Comparison of ENCODE assay signal across 9 cellular contexts in the genomic region with DNA sequence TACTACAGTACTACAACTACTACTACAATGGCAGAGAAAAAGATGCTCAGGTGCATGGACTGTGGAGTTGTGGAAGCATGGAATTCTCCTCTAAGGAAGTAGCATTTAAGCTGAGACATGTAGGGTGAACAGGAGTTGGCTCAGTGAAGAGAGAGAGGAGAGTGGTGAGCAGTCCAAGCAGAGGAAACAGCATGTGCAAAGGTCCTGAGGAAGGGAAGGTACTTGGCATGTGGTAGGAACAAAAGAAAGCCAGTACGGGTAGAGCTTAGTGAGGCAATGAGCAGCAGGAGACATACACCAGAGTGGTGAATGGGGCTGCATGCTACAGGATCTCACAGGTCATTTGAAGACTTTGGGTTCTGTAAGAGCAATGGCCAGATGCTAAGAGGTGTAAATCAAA. TPM values are rescaled to one million over a fixed set of nuclear protein-coding genes. Genes with fewer than 3 reads are reported as not detected.
"Had no signal": no experiment of that assay in that cellular context is flagged by ENCODE, and none has a peak within 500 bp of the region (broad histone marks: within the 10 kb centered on the region; RNA-seq: fewer than 3 reads in every experiment).

No MANE protein-coding gene starts in this region.

- H3K9me3 Mint-ChIP-seq: GM23338, H9 had no signal

- H3K27ac Mint-ChIP-seq: GM23338, H9, HFFc6 had no signal

- DNase-seq: H9, HCEC 1CT, HFFc6, IMR-90, KG1 had no signal

- H3K4me3 ChIP-seq: GM23338, K562 had no signal

- ATAC-seq: GM23338, K562 had no signal

- H3K4me3 Mint-ChIP-seq: GM23338, H9, HFFc6 had no signal

RNA-seq across cellular contexts. Expression of a gene that starts 41.4 kb away (rescaled TPM):
- total RNA-seq: GM23338, H1, H9, HFFc6, HT-29, IMR-90, K562 had no signal
